In genomic region chr22:34057726-34058125, GRCh38 we compare ENCODE assay signal across 11 cellular contexts.
"Had no signal": no experiment of that assay in that cellular context is flagged by ENCODE, and none has a peak within 500 bp of the region (broad histone marks: within the 10 kb centered on the region; RNA-seq: fewer than 3 reads in every experiment).

No MANE protein-coding gene starts in this region.

- H3K27ac ChIP-seq: GM23248 had no signal

- DNase-seq: GM23248, GOT3, H7, H9, HCEC 1CT, HFFc6 had no signal

- ATAC-seq: GM23338, HCT116 had no signal

- H2AFZ ChIP-seq: GM23248, GM23338 had no signal

- H3K4me3 ChIP-seq: GM23248, GM23338, HAP-1 had no signal

- FAIRE-seq: H1, H54 had no signal

- H3K4me1 ChIP-seq: HAP-1 had no signal

- H3K4me2 ChIP-seq: GM23338 had no signal

- H3K9ac ChIP-seq: GM23248 had no signal

- H3K36me3 ChIP-seq: HAP-1 had no signal

- H3K9me3 ChIP-seq: HAP-1 had no signal
